Comparison of ENCODE assay signal across 8 cellular contexts in genomic region chr14:50231475-50232275, GRCh38. TPM values are rescaled to one million over a fixed set of nuclear protein-coding genes. Genes with fewer than 3 reads are reported as not detected.
DNase-seq lines count a peak whose midpoint lies in the region; ATAC-seq and TF ChIP-seq lines count a peak whose summit lies in the region.

Gene SOS2 (minus strand): TSS chr14:50231578. CDS start chr14:50231283, 295 bp downstream.

- peak within 1 kb of the TSS; percentile 73 for H3K4me3 Mint-ChIP-seq in activated CD4-positive, alpha-beta memory T cell treated with anti-CD3 and anti-CD28 coated beads, Interleukin-2, amount 10 ng/mL, durations not matched to agents 7 days and 5 days

- DNase-seq in CD1c-positive myeloid dendritic cell (ENCODE audit: extremely low spot score) (peak; percentile 91), NCI-H748 treated with DMSO at 0.1 percent for 48 hours (lab: John Stamatoyannopoulos, UW) (peak; percentile 71), lower lobe of right lung (peak; percentile 91)
- peak; percentile 84 for DNase-seq in activated CD4-positive, alpha-beta memory T cell treated with anti-CD3 and anti-CD28 coated beads, Interleukin-2, amount 10 ng/mL, durations not matched to agents 7 days and 5 days
- peak; percentile 40 to 73 (median 62) for DNase-seq in stimulated activated CD4-positive, alpha-beta T cell treated with anti-CD3 and anti-CD28 coated beads, TNF-alpha, amount 100 ng/mL, for 24 hours (ENCODE audit: low read depth in 3 of 3)

- peaks cover 10% of the 10 kb centered on the region for H3K27me3 Mint-ChIP-seq in activated CD4-positive, alpha-beta memory T cell treated with anti-CD3 and anti-CD28 coated beads, Interleukin-2, amount 10 ng/mL, durations not matched to agents 7 days and 5 days

- peaks cover 25% of the 10 kb centered on the region for H3K36me3 Mint-ChIP-seq in activated CD4-positive, alpha-beta memory T cell treated with anti-CD3 and anti-CD28 coated beads, Interleukin-2, amount 10 ng/mL, durations not matched to agents 7 days and 5 days (ENCODE audit: low read depth)

- CTCF ChIA-PET in activated CD4-positive, alpha-beta memory T cell treated with anti-CD3 and anti-CD28 coated beads, Interleukin-2, amount 10 ng/mL, durations not matched to agents 7 days and 5 days (lab: Charles Lee), result interaction anchor here (0.6 to 0.9 kb wide), 2 partner anchors 79 to 119 kb away, joined by 3 read pairs; no protein-coding TSS in a partner anchor

- H3K4me1 Mint-ChIP-seq in activated CD4-positive, alpha-beta memory T cell treated with anti-CD3 and anti-CD28 coated beads, Interleukin-2, amount 10 ng/mL, durations not matched to agents 7 days and 5 days, result peaks cover 51% of the 10 kb centered on the region

- peak within 1 kb of the TSS; percentile 76 to 93 for H3K9ac ChIP-seq in duodenal mucosa (ENCODE audit: low read depth in 1 of 2, low read length in 2 of 2)

- no peak for TF ChIP-seq CTCF in lower lobe of right lung (IDR thresholded peaks at IDR 0.05)

- H3K36me3 ChIP-seq in duodenal mucosa (ENCODE audit: control insufficient read depth in 1 of 2, insufficient read depth in 2 of 2, low read length in 2 of 2) (no peaks in the 10 kb centered on the region), lower lobe of right lung (no peaks in the 10 kb centered on the region)

- H3K9me3 Mint-ChIP-seq in activated CD4-positive, alpha-beta memory T cell treated with anti-CD3 and anti-CD28 coated beads, Interleukin-2, amount 10 ng/mL, durations not matched to agents 7 days and 5 days, result peaks cover 14% of the 10 kb centered on the region

- ATAC-seq in GM19372 (IDR thresholded peaks at IDR 0.05; ENCODE audit: low read depth, unreplicated experiment), result peak; percentile 80
- ATAC-seq in HG03521 (IDR thresholded peaks at IDR 0.05; ENCODE audit: unreplicated experiment), result peak; percentile 84
- peak; percentile 98 for ATAC-seq in lower lobe of right lung

- peak within 1 kb of the TSS; percentile 73 for H3K27ac Mint-ChIP-seq in activated CD4-positive, alpha-beta memory T cell treated with anti-CD3 and anti-CD28 coated beads, Interleukin-2, amount 10 ng/mL, durations not matched to agents 7 days and 5 days

- H3K4me3 ChIP-seq in duodenal mucosa (ENCODE audit: low read depth in 1 of 2, low read length in 2 of 2) (peak within 1 kb of the TSS; percentile 83 to 85), lower lobe of right lung (peak within 1 kb of the TSS; percentile 79)

- H3K27ac ChIP-seq in duodenal mucosa (ENCODE audit: low read depth, low read length), result peak within 1 kb of the TSS; percentile 97
- peak within 1 kb of the TSS; percentile 97 for H3K27ac ChIP-seq in lower lobe of right lung

- POLR2A ChIA-PET in activated CD4-positive, alpha-beta memory T cell treated with anti-CD3 and anti-CD28 coated beads, Interleukin-2, amount 10 ng/mL, durations not matched to agents 7 days and 5 days (lab: Charles Lee), result interaction anchor here (0.7 to 1.5 kb wide), 11 partner anchors 81 to 1008 kb away, joined by 3 to 12 read pairs (median 4); partner anchors contain the start of genes DMAC2L, KLHDC2, L2HGDH and LRR1

- no peaks in the 10 kb centered on the region for H3K9me3 ChIP-seq in duodenal mucosa (ENCODE audit: control insufficient read depth in 1 of 2, low read length in 2 of 2)
- H3K9me3 ChIP-seq in lower lobe of right lung, result no peaks in the 10 kb centered on the region

- H3K4me1 ChIP-seq in duodenal mucosa (ENCODE audit: control insufficient read depth in 1 of 2, insufficient read depth in 2 of 2, low read length in 2 of 2) (peaks cover 14 to 24% of the 10 kb centered on the region in 2 donors), lower lobe of right lung (peaks cover 34% of the 10 kb centered on the region)

- H3K27me3 ChIP-seq in duodenal mucosa (ENCODE audit: control insufficient read depth in 1 of 2, insufficient read depth in 2 of 2, low read length in 2 of 2) (no peaks in the 10 kb centered on the region), lower lobe of right lung (ENCODE audit: low read depth) (no peaks in the 10 kb centered on the region)

- intact Hi-C loops in lower lobe of right lung (cut with DNase I), result no loop called here

RNA-seq across cellular contexts. Expression of gene SOS2, which starts in this region (rescaled TPM):
- 10 to 100 TPM; 21.7 to 22.4 TPM for total RNA-seq in activated CD4-positive, alpha-beta memory T cell treated with anti-CD3 and anti-CD28 coated beads, Interleukin-2, amount 10 ng/mL, durations not matched to agents 7 days and 5 days
- 38.8 TPM for total RNA-seq in lower lobe of right lung

Comparison
In these comparisons a context has a peak if more than half of its experiments do, and no peak if none do; other contexts are left out.
1. Peak in every context shown above with its lines: DNase-seq, ATAC-seq, H3K4me3 ChIP-seq and H3K27ac ChIP-seq.